9 cellular contexts compared by ENCODE assay signal in genomic region chr6:16420715-16421461, GRCh38.
A peak's percentile ranks its signal among the peaks of the same experiment; 100 is the strongest.
DNase-seq lines count a peak whose midpoint lies in the region; ATAC-seq and TF ChIP-seq lines count a peak whose summit lies in the region.
"Had no signal": no experiment of that assay in that cellular context is flagged by ENCODE, and none has a peak within 500 bp of the region (broad histone marks: within the 10 kb centered on the region; RNA-seq: fewer than 3 reads in every experiment).

No MANE protein-coding gene starts in this region.

- peaks cover 0 to 4% of the 10 kb centered on the region in 2 donors for H3K4me1 ChIP-seq in thyroid gland

- H3K27me3 ChIP-seq in layer of hippocampus (ENCODE audit: control insufficient read depth, insufficient read depth, low read length): no peaks in the 10 kb centered on the region
- no peaks in the 10 kb centered on the region for H3K27me3 ChIP-seq in thyroid gland

- no peak for TF ChIP-seq CTCF in thyroid gland (IDR thresholded peaks at IDR 0.05)

- DNase-seq in GM04503 (ENCODE audit: low read depth) (peak; percentile 82), NCI-H1092 (lab: John Stamatoyannopoulos, UW) (no peak), NCI-H2107 treated with DMSO at 0.1 percent for 48 hours (lab: John Stamatoyannopoulos, UW; ENCODE audit: unreplicated experiment) (no peak), thyroid gland (no peak)
- peak; percentile 55 to 60 for DNase-seq in activated T-cell treated with anti-CD3 and anti-CD28 coated beads, Interleukin-2, amount 50 U/mL, for 48 hours

- no peak for TF ChIP-seq POLR2A in thyroid gland (IDR thresholded peaks at IDR 0.05)

- H3K27ac ChIP-seq in layer of hippocampus (ENCODE audit: low read depth, low read length): peak overlapping the region; percentile 33
- H3K27ac ChIP-seq in thyroid gland: no peak overlapping the region

- no peak overlapping the region for H3K4me3 ChIP-seq in thyroid gland (replicated peaks in 1 of 3)

- intact Hi-C loops in thyroid gland (cut with DNase I): loop anchor here (10.0 kb wide), 1 partner anchor 354 kb away; no protein-coding TSS in a partner anchor

- no peaks in the 10 kb centered on the region for H3K36me3 ChIP-seq in thyroid gland

- WGBS in thyroid gland, 2 donors: 61 to 80% methylated on average over 7 of the region's 7 CpGs

- ATAC-seq in GM21390 (IDR thresholded peaks at IDR 0.05; ENCODE audit: unreplicated experiment) (peak; percentile 71), HG03575 (IDR thresholded peaks at IDR 0.05; ENCODE audit: extremely low read depth, insufficient number of reproducible peaks, low FRiP score, unreplicated experiment) (peak; percentile 38)
- ATAC-seq: Panc1 had no signal

- no peaks in the 10 kb centered on the region for H3K9me3 ChIP-seq in thyroid gland

Comparison
In these comparisons a context has a peak if more than half of its experiments do, and no peak if none do; other contexts are left out.
1. DNase-seq: peak in GM04503 (single experiment) and activated T-cell treated with anti-CD3 and anti-CD28 coated beads, Interleukin-2, amount 50 U/mL, for 48 hours (2 of 2); none in NCI-H1092 (single experiment), NCI-H2107 treated with DMSO at 0.1 percent for 48 hours (single experiment) and thyroid gland (0 of 2).